ENCODE assay signal across 18 cellular contexts in genomic region chr16:57036315-57036714, GRCh38. TPM values are rescaled to one million over a fixed set of nuclear protein-coding genes. Genes with fewer than 3 reads are reported as not detected.
DNase-seq lines count a peak whose midpoint lies in the region; ATAC-seq and TF ChIP-seq lines count a peak whose summit lies in the region.
"Had no signal": no experiment of that assay in that cellular context is flagged by ENCODE, and none has a peak within 500 bp of the region (broad histone marks: within the 10 kb centered on the region; RNA-seq: fewer than 3 reads in every experiment).

No MANE protein-coding gene starts in this region.

- H3K36me3 Mint-ChIP-seq in CD4-positive, alpha-beta T cell (ENCODE audit: low read depth) = peaks cover 91% of the 10 kb centered on the region
- H3K36me3 Mint-ChIP-seq in activated CD8-positive, alpha-beta T cell treated with anti-CD3 and anti-CD28 coated beads, Interleukin-2, amount 10 ng/mL, durations not matched to agents 7 days and 5 days (ENCODE audit: low read depth) = peaks cover 80% of the 10 kb centered on the region
- peaks cover 24 to 69% (median 51%) of the 10 kb centered on the region in 5 donors for H3K36me3 Mint-ChIP-seq in naive thymus-derived CD4-positive, alpha-beta T cell

- H3K27me3 Mint-ChIP-seq in CD4-positive, alpha-beta T cell = no peaks in the 10 kb centered on the region
- H3K27me3 Mint-ChIP-seq in activated CD8-positive, alpha-beta T cell treated with anti-CD3 and anti-CD28 coated beads, Interleukin-2, amount 10 ng/mL, durations not matched to agents 7 days and 5 days (ENCODE audit: low read depth) = no peaks in the 10 kb centered on the region
- H3K27me3 Mint-ChIP-seq in naive thymus-derived CD4-positive, alpha-beta T cell = no peaks in the 10 kb centered on the region

- no peak overlapping the region for H3K9ac ChIP-seq in BLaER1

- H3K27ac ChIP-seq in BLaER1 (peak overlapping the region; percentile 96), tibial artery (no peak overlapping the region)
- peak overlapping the region; percentile 64 for H3K27ac ChIP-seq in CD4-positive, alpha-beta T cell (ENCODE audit: low read depth, low read length)
- H3K27ac ChIP-seq in naive thymus-derived CD4-positive, alpha-beta T cell (ENCODE audit: low read depth, low read length) = peak overlapping the region; percentile 72

- POLR2A ChIA-PET in CD4-positive, alpha-beta T cell (lab: Charles Lee) = interaction anchor here (0.6 to 6.7 kb wide), 5 partner anchors 9 to 150 kb away, joined by 3 to 81 read pairs (median 5); partner anchors contain the start of genes NLRC5, PSME3IP1 and RSPRY1
- POLR2A ChIA-PET in activated CD8-positive, alpha-beta T cell treated with anti-CD3 and anti-CD28 coated beads, Interleukin-2, amount 10 ng/mL, durations not matched to agents 7 days and 5 days (lab: Charles Lee) = interaction anchor here (0.9 to 6.5 kb wide), 2 partner anchors 10 to 13 kb away, joined by 3 to 68 read pairs; no protein-coding TSS in a partner anchor
- POLR2A ChIA-PET in naive thymus-derived CD4-positive, alpha-beta T cell (lab: Charles Lee) = interaction anchor here (0.6 to 8.0 kb wide), 7 partner anchors 11 to 482 kb away, joined by 3 to 172 read pairs (median 4); partner anchors contain the start of genes HERPUD1 and NLRC5

- peaks cover 14% of the 10 kb centered on the region for H3K36me3 ChIP-seq in BLaER1
- H3K36me3 ChIP-seq in naive thymus-derived CD4-positive, alpha-beta T cell (ENCODE audit: control insufficient read depth in 2 of 3, insufficient read depth in 3 of 3, low read length in 3 of 3) = peaks cover 27 to 75% (median 40%) of the 10 kb centered on the region in 3 experiments
- H3K36me3 ChIP-seq in tibial artery = peaks cover 3 to 52% (median 44%) of the 10 kb centered on the region in 3 donors

- DNase-seq in CD4-positive, alpha-beta T cell = no peak
- no peak for DNase-seq in activated CD8-positive, alpha-beta T cell treated with anti-CD3 and anti-CD28 coated beads, Interleukin-2, amount 10 ng/mL, durations not matched to agents 7 days and 5 days
- DNase-seq in naive thymus-derived CD4-positive, alpha-beta T cell = no peak
- DNase-seq in tibial artery = no peak
- DNase-seq: activated CD4-positive, alpha-beta T cell treated with anti-CD3 and anti-CD28 coated beads, Interleukin-2, amount 50 U/mL, for 4 hours; endodermal cell; heart left ventricle; left ventricle myocardium superior; NCI-H1092 treated with DMSO at 0.1 percent for 48 hours; NCI-H2081 treated with DMSO at 0.1 percent for 48 hours; NK-92 treated with Interleukin-12 subunit alpha and Interleukin-12 subunit beta, amount 100 ng/mL, for 24 hours; RPMI8226 had no signal

- TF ChIP-seq CTCF in CD4-positive, alpha-beta T cell (IDR thresholded peaks at IDR 0.05) = no peak
- no peak for TF ChIP-seq CTCF in tibial artery (IDR thresholded peaks at IDR 0.05)

- ATAC-seq in CD4-positive, alpha-beta T cell (ENCODE audit: poor library complexity) = no peak
- no peak for ATAC-seq in activated CD8-positive, alpha-beta T cell treated with anti-CD3 and anti-CD28 coated beads, Interleukin-2, amount 10 ng/mL, durations not matched to agents 7 days and 5 days
- no peak for ATAC-seq in naive thymus-derived CD4-positive, alpha-beta T cell
- no peak for ATAC-seq in HG03469 (IDR thresholded peaks at IDR 0.05; ENCODE audit: unreplicated experiment)
- ATAC-seq in GM19351 (IDR thresholded peaks at IDR 0.05; ENCODE audit: unreplicated experiment) = no peak
- ATAC-seq: heart left ventricle, left ventricle myocardium superior, SK-N-SH treated with all-trans-retinoic acid at 6 μM for 48 hours had no signal

- H3K4me2 ChIP-seq in BLaER1 = peak overlapping the region; percentile 98
- H3K4me2 ChIP-seq: GM23338, smooth muscle cell had no signal

- no peaks in the 10 kb centered on the region for H3K9me3 Mint-ChIP-seq in CD4-positive, alpha-beta T cell
- no peaks in the 10 kb centered on the region for H3K9me3 Mint-ChIP-seq in activated CD8-positive, alpha-beta T cell treated with anti-CD3 and anti-CD28 coated beads, Interleukin-2, amount 10 ng/mL, durations not matched to agents 7 days and 5 days (ENCODE audit: insufficient read depth)
- peaks cover 0 to 4% (median 0%) of the 10 kb centered on the region in 11 donors for H3K9me3 Mint-ChIP-seq in naive thymus-derived CD4-positive, alpha-beta T cell
- H3K9me3 Mint-ChIP-seq: endodermal cell had no signal

- H3K27me3 ChIP-seq in BLaER1 (no peaks in the 10 kb centered on the region), tibial artery (no peaks in the 10 kb centered on the region)
- no peaks in the 10 kb centered on the region for H3K27me3 ChIP-seq in CD4-positive, alpha-beta T cell (ENCODE audit: control insufficient read depth, insufficient read depth, low read length)
- H3K27me3 ChIP-seq in naive thymus-derived CD4-positive, alpha-beta T cell (ENCODE audit: control insufficient read depth in 2 of 2, insufficient read depth in 2 of 2, low read length in 2 of 2) = no peaks in the 10 kb centered on the region
- H3K27me3 ChIP-seq: heart left ventricle had no signal

- CTCF ChIA-PET in CD4-positive, alpha-beta T cell (lab: Charles Lee) = interaction anchor here (2.1 kb wide), 1 partner anchor 72 kb away, joined by 4 read pairs; no protein-coding TSS in a partner anchor
- CTCF ChIA-PET in activated CD8-positive, alpha-beta T cell treated with anti-CD3 and anti-CD28 coated beads, Interleukin-2, amount 10 ng/mL, durations not matched to agents 7 days and 5 days (lab: Charles Lee) = interaction anchor here (0.9 to 2.0 kb wide), 3 partner anchors 9 to 71 kb away, joined by 3 to 5 read pairs (median 5); no protein-coding TSS in a partner anchor
- CTCF ChIA-PET in naive thymus-derived CD4-positive, alpha-beta T cell (lab: Charles Lee) = interaction anchor here (0.8 kb wide), 1 partner anchor 13 kb away, joined by 3 read pairs; no protein-coding TSS in a partner anchor

- peak overlapping the region; percentile 94 for H3K27ac Mint-ChIP-seq in CD4-positive, alpha-beta T cell
- peak overlapping the region; percentile 97 for H3K27ac Mint-ChIP-seq in activated CD8-positive, alpha-beta T cell treated with anti-CD3 and anti-CD28 coated beads, Interleukin-2, amount 10 ng/mL, durations not matched to agents 7 days and 5 days
- peak overlapping the region; percentile 78 to 97 (median 90) for H3K27ac Mint-ChIP-seq in naive thymus-derived CD4-positive, alpha-beta T cell
- H3K27ac Mint-ChIP-seq: endodermal cell, GM23338 had no signal

- no peaks in the 10 kb centered on the region for H4K20me1 ChIP-seq in BLaER1

- intact Hi-C loops in CD4-positive, alpha-beta T cell (cut with DNase I, micrococcal nuclease) = loop anchor here in 1 of 2 experiments (5.0 kb wide), 1 partner anchor 106 kb away; no protein-coding TSS in a partner anchor
- intact Hi-C loops in naive thymus-derived CD4-positive, alpha-beta T cell (cut with micrococcal nuclease) = no loop called here
- intact Hi-C loops in tibial artery (cut with DNase I; ENCODE audit: low total_unique reads) = no loop called here

- H3K4me1 Mint-ChIP-seq in CD4-positive, alpha-beta T cell (ENCODE audit: low read depth) = peaks cover 82% of the 10 kb centered on the region
- H3K4me1 Mint-ChIP-seq in activated CD8-positive, alpha-beta T cell treated with anti-CD3 and anti-CD28 coated beads, Interleukin-2, amount 10 ng/mL, durations not matched to agents 7 days and 5 days (ENCODE audit: low read depth) = peaks cover 87% of the 10 kb centered on the region
- peaks cover 63 to 93% (median 79%) of the 10 kb centered on the region in 7 donors for H3K4me1 Mint-ChIP-seq in naive thymus-derived CD4-positive, alpha-beta T cell
- H3K4me1 Mint-ChIP-seq: endodermal cell had no signal

- H3K4me3 ChIP-seq in BLaER1 (no peak overlapping the region), tibial artery (no peak overlapping the region)
- no peak overlapping the region for H3K4me3 ChIP-seq in naive thymus-derived CD4-positive, alpha-beta T cell (ENCODE audit: low read length)
- H3K4me3 ChIP-seq: GM23338, heart left ventricle, smooth muscle cell had no signal

- H3K9me3 ChIP-seq in BLaER1 (no peaks in the 10 kb centered on the region), tibial artery (no peaks in the 10 kb centered on the region)
- H3K9me3 ChIP-seq in CD4-positive, alpha-beta T cell (ENCODE audit: control insufficient read depth, low read length) = no peaks in the 10 kb centered on the region
- no peaks in the 10 kb centered on the region for H3K9me3 ChIP-seq in naive thymus-derived CD4-positive, alpha-beta T cell (ENCODE audit: control insufficient read depth in 2 of 3, low read length in 3 of 3)
- H3K9me3 ChIP-seq: heart left ventricle had no signal

- H3K4me1 ChIP-seq in BLaER1 = peaks cover 92% of the 10 kb centered on the region
- peaks cover 75 to 86% of the 10 kb centered on the region in 2 donors for H3K4me1 ChIP-seq in naive thymus-derived CD4-positive, alpha-beta T cell (ENCODE audit: control insufficient read depth in 2 of 2, insufficient read depth in 2 of 2, low read length in 2 of 2)
- H3K4me1 ChIP-seq in tibial artery = no peaks in the 10 kb centered on the region

- no peak overlapping the region for H3K4me3 Mint-ChIP-seq in CD4-positive, alpha-beta T cell
- H3K4me3 Mint-ChIP-seq in activated CD8-positive, alpha-beta T cell treated with anti-CD3 and anti-CD28 coated beads, Interleukin-2, amount 10 ng/mL, durations not matched to agents 7 days and 5 days = no peak overlapping the region
- peak overlapping the region in 5 of 10 donors; percentile 5 to 95 (median 33) for H3K4me3 Mint-ChIP-seq in naive thymus-derived CD4-positive, alpha-beta T cell
- H3K4me3 Mint-ChIP-seq: endodermal cell, GM23338 had no signal

RNA-seq across cellular contexts. Expression of gene NLRC5, which starts 47.0 kb away (rescaled TPM):
- 100 to 1,000 TPM; 424 to 434 TPM for total RNA-seq in CD4-positive, alpha-beta T cell
- 100 to 1,000 TPM; 280 to 291 TPM for total RNA-seq in activated CD8-positive, alpha-beta T cell treated with anti-CD3 and anti-CD28 coated beads, Interleukin-2, amount 10 ng/mL, durations not matched to agents 7 days and 5 days
- 100 to 1,000 TPM; 380 to 615 (median 394) TPM for total RNA-seq in naive thymus-derived CD4-positive, alpha-beta T cell
- 100 to 1,000 TPM in 1 of 2 donors, 10 to 100 TPM in 1; 76.0 to 122 TPM for polyA plus RNA-seq in naive thymus-derived CD4-positive, alpha-beta T cell

RNA-seq across cellular contexts. Expression of gene CPNE2, which starts 56.1 kb away (rescaled TPM):
- total RNA-seq in CD4-positive, alpha-beta T cell = 1 to 10 TPM; 2.2 to 3.5 TPM
- total RNA-seq in activated CD8-positive, alpha-beta T cell treated with anti-CD3 and anti-CD28 coated beads, Interleukin-2, amount 10 ng/mL, durations not matched to agents 7 days and 5 days = 10 to 100 TPM; 11.3 to 12.5 TPM
- total RNA-seq in naive thymus-derived CD4-positive, alpha-beta T cell = 10 to 100 TPM in 1 of 5 experiments, 1 to 10 TPM in 4; 1.1 to 11.7 (median 3.5) TPM
- polyA plus RNA-seq in naive thymus-derived CD4-positive, alpha-beta T cell = 10 to 100 TPM in 1 of 2 donors, 1 to 10 TPM in 1; 6.8 to 12.6 TPM

Comparison
In these comparisons a context has a peak if more than half of its experiments do, and no peak if none do; other contexts are left out.
1. H3K27ac ChIP-seq: peak in BLaER1 (single experiment), CD4-positive, alpha-beta T cell (single experiment) and naive thymus-derived CD4-positive, alpha-beta T cell (single experiment); none in tibial artery (0 of 2).
2. Peak in every context shown above with its lines, with median percentiles within 50 percentile points of each other: H3K27ac Mint-ChIP-seq.